In the genomic region with DNA sequence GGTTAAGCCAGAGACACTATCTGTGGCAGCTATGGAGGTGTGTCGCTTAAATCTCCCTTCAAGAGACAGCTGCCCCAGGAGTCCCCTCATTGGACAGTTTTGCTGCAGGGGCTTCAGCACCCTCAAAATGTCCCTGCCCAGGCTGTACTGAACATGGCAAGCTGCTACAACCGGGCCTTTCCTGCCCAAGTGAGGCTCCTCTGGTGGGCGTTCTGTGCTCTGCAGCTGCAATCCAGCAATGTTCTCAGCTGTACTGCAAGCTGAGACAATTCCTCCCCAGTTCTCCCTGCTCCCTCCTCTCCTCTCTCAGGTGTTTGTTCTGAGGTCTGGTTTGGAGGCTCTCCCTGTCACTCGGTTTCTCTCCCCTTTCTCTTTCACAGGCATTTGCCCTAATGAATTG, we compare ENCODE assay signal across 12 cellular contexts.
DNase-seq lines count a peak whose midpoint lies in the region; ATAC-seq, FAIRE-seq and TF ChIP-seq lines count a peak whose summit lies in the region.
"Had no signal": no experiment of that assay in that cellular context is flagged by ENCODE, and none has a peak within 500 bp of the region (broad histone marks: within the 10 kb centered on the region; RNA-seq: fewer than 3 reads in every experiment).

No MANE protein-coding gene starts in this region.

- no TSS peak for BruUV-seq in HepG2 (replicated peaks; lab: Mats Ljungman, UMichigan)
- no TSS peak for BruUV-seq in OCI-LY7 (replicated peaks; lab: Mats Ljungman, UMichigan)

- POLR2A ChIA-PET in HepG2 (lab: Yijun Ruan, JAX) = no interaction called here
- POLR2A ChIA-PET in OCI-LY7 (lab: Charles Lee) = no interaction called here

- H3K4me3 ChIP-seq in HepG2 (replicated peaks in 1 of 3; ENCODE audit: insufficient read depth in 1 of 3, low read depth in 2 of 3, low read length in 3 of 3) = no peak overlapping the region
- H3K4me3 ChIP-seq in right lobe of liver = no peak overlapping the region
- H3K4me3 ChIP-seq in OCI-LY7 (ENCODE audit: low read depth, low read length, poor library complexity, severe bottlenecking) = no peak overlapping the region
- no peak overlapping the region for H3K4me3 ChIP-seq in fibroblast of the aortic adventitia (ENCODE audit: low read depth, low read length)

- H3K4me1 ChIP-seq in HepG2 (ENCODE audit: insufficient read depth, low read length) (no peaks in the 10 kb centered on the region), right lobe of liver (no peaks in the 10 kb centered on the region), OCI-LY7 (ENCODE audit: insufficient read depth, low read length, poor library complexity, severe bottlenecking) (no peaks in the 10 kb centered on the region)

- H3K4me2 ChIP-seq in HepG2 (ENCODE audit: low read depth, low read length) (no peak overlapping the region), OCI-LY7 (ENCODE audit: low read length) (no peak overlapping the region)

- peak; percentile 29 for DNase-seq in HepG2 (ENCODE audit: low spot score)
- no peak for DNase-seq in right lobe of liver
- peak; percentile 1 for DNase-seq in OCI-LY7 (ENCODE audit: low spot score)
- DNase-seq in fibroblast of the aortic adventitia (ENCODE audit: low read depth) = no peak
- DNase-seq in type B pancreatic cell (ENCODE audit: extremely low spot score, unreplicated experiment) = no peak
- DNase-seq in activated CD4-positive, CD25-positive, alpha-beta regulatory T cell treated with anti-CD3 and anti-CD28 coated beads, Interleukin-2, amount 50 U/mL, for 72 hours = no peak
- DNase-seq in COLO829 (ENCODE audit: low spot score) = no peak
- DNase-seq: activated CD8-positive, alpha-beta memory T cell treated with anti-CD3 and anti-CD28 coated beads, Interleukin-2, amount 50 U/mL, for 48 hours; NCI-H1048; RPMI8226 had no signal

- no peaks in the 10 kb centered on the region for H3K9me2 ChIP-seq in OCI-LY7 (ENCODE audit: insufficient read depth, low read length)

- H3K36me3 Mint-ChIP-seq in type B pancreatic cell = no peaks in the 10 kb centered on the region

- no peaks in the 10 kb centered on the region for H3K9me3 ChIP-seq in HepG2 (ENCODE audit: low read length)
- no peaks in the 10 kb centered on the region for H3K9me3 ChIP-seq in right lobe of liver
- H3K9me3 ChIP-seq in OCI-LY7 (ENCODE audit: low read length) = no peaks in the 10 kb centered on the region

- no peaks in the 10 kb centered on the region; a peak in 1 of 5 replicates for H3K27me3 ChIP-seq in HepG2 (ENCODE audit: control insufficient read depth in 1 of 2, insufficient read depth in 2 of 2, low read length in 2 of 2)
- H3K27me3 ChIP-seq in right lobe of liver = no peaks in the 10 kb centered on the region

- H3K9ac ChIP-seq in HepG2 (ENCODE audit: insufficient read depth, low read depth, low read length) = no peak overlapping the region

- TF ChIP-seq CTCF in HepG2 (CRISPR knock-in tag; IDR thresholded peaks at IDR 0.05) (peak; percentile 55), right lobe of liver (IDR thresholded peaks at IDR 0.05) (no peak), OCI-LY7 (conservative IDR thresholded peaks at IDR 0.05; ENCODE audit: low read length) (0 out of 2 replicates have a peak, but pooled peaks have one; percentile 24), fibroblast of the aortic adventitia (IDR thresholded peaks at IDR 0.05; ENCODE audit: insufficient read depth, low read length) (peak; percentile 35), type B pancreatic cell (conservative IDR thresholded peaks at IDR 0.05) (peak; percentile 68)

- H3K79me2 ChIP-seq in HepG2 (ENCODE audit: insufficient read depth, low read length) (no peaks in the 10 kb centered on the region), OCI-LY7 (ENCODE audit: insufficient read depth, low read depth, low read length) (no peaks in the 10 kb centered on the region)

- FAIRE-seq in HepG2 (lab: Jason Lieb, UNC) = no peak

- WGBS in HepG2 (ENCODE audit: low lambda C conversion rate) = 10% methylated on average over 4 of the region's 4 CpGs
- 39% methylated on average over 4 of the region's 4 CpGs for WGBS in right lobe of liver (ENCODE audit: insufficient coverage, low coverage, low lambda C conversion rate, missing lambda C conversion rate)

- H2AFZ ChIP-seq in HepG2 (ENCODE audit: low read length) (no peak overlapping the region), OCI-LY7 (ENCODE audit: low read length) (no peak overlapping the region)

- no peak for TF ChIP-seq POLR2A in HepG2 (IDR thresholded peaks at IDR 0.05; ENCODE audit: insufficient read depth in 1 of 2, low read depth in 2 of 2, low read length in 2 of 2)
- no peak for TF ChIP-seq POLR2A in right lobe of liver (IDR thresholded peaks at IDR 0.05)

- in situ Hi-C loops in HepG2 (cut with HindIII; ENCODE audit: extremely low pct_ligation_motif_present, low pct_unique_long_range_greater_than_20kb) = no loop called here

- TF ChIP-seq EP300 in HepG2 (IDR thresholded peaks at IDR 0.05; ENCODE audit: low read depth in 2 of 2, low read length in 2 of 2) (no peak), HepG2 (CRISPR knock-in tag; IDR thresholded peaks at IDR 0.05; ENCODE audit: borderline replicate concordance) (no peak)

- H3K27me3 Mint-ChIP-seq in type B pancreatic cell = peaks cover 4% of the 10 kb centered on the region
- H3K27me3 Mint-ChIP-seq: central memory CD8-positive, alpha-beta T cell had no signal

- H3K27ac ChIP-seq in HepG2 (ENCODE audit: extremely low read length, insufficient read depth, low read length) (no peak overlapping the region), right lobe of liver (no peak overlapping the region), OCI-LY7 (ENCODE audit: low read depth, low read length, poor library complexity, severe bottlenecking) (no peak overlapping the region)

- intact Hi-C loops in HepG2 (cut with micrococcal nuclease; ENCODE audit: unreplicated experiment) (loop anchor here (10.0 kb wide), 1 partner anchor 109 kb away; no protein-coding TSS in a partner anchor), right lobe of liver (cut with DNase I) (no loop called here), OCI-LY7 (cut with micrococcal nuclease; ENCODE audit: unreplicated experiment) (no loop called here)

- TF ChIP-seq RAD21 in HepG2 (CRISPR knock-in tag; IDR thresholded peaks at IDR 0.05) = peak; percentile 17; the same call in 1 of the 2 replicates

- ATAC-seq in HepG2 = peak; percentile 100
- no peak for ATAC-seq in right lobe of liver
- no peak for ATAC-seq in HG03108 (IDR thresholded peaks at IDR 0.05; ENCODE audit: unreplicated experiment)

- H4K20me1 ChIP-seq in HepG2 (ENCODE audit: insufficient read depth, low read length) = no peaks in the 10 kb centered on the region
- no peaks in the 10 kb centered on the region for H4K20me1 ChIP-seq in OCI-LY7 (ENCODE audit: insufficient read depth, low read length)

- peaks cover 30% of the 10 kb centered on the region for H3K4me1 Mint-ChIP-seq in type B pancreatic cell (ENCODE audit: unreplicated experiment)
- H3K4me1 Mint-ChIP-seq: central memory CD8-positive, alpha-beta T cell had no signal

- H3K36me3 ChIP-seq in HepG2 (replicated peaks in 1 of 2; ENCODE audit: control insufficient read depth in 1 of 2, insufficient read depth in 2 of 2, low read length in 2 of 2) (no peaks in the 10 kb centered on the region), right lobe of liver (no peaks in the 10 kb centered on the region), OCI-LY7 (ENCODE audit: insufficient read depth, low read length) (no peaks in the 10 kb centered on the region)

- no peaks in the 10 kb centered on the region for H3K9me3 Mint-ChIP-seq in type B pancreatic cell
- H3K9me3 Mint-ChIP-seq: central memory CD8-positive, alpha-beta T cell had no signal

- no peak overlapping the region for H3K4me3 Mint-ChIP-seq in type B pancreatic cell
- H3K4me3 Mint-ChIP-seq: central memory CD8-positive, alpha-beta T cell had no signal

- no peak overlapping the region for H3K27ac Mint-ChIP-seq in type B pancreatic cell

- CTCF ChIA-PET in HepG2 (lab: Yijun Ruan, JAX; ENCODE audit: low intra/inter-chr PET ratio, low total read pairs) (interaction anchor here (0.9 to 1.1 kb wide), 2 partner anchors 108 kb away, joined by 3 read pairs; no protein-coding TSS in a partner anchor), OCI-LY7 (lab: Charles Lee; ENCODE audit: unreplicated experiment) (no interaction called here)

TF ChIP-seq in HepG2, 621 proteins besides CTCF, POLR2A, EP300 and RAD21:
- no peak for TF ChIP-seq KLF12 (CRISPR knock-in tag; IDR thresholded peaks at IDR 0.05; ENCODE audit: borderline replicate concordance)
- TF ChIP-seq ATRX (CRISPR knock-in tag; IDR thresholded peaks at IDR 0.05; ENCODE audit: borderline replicate concordance) = no peak
- peak; percentile 63; the same call in 1 of the 2 replicates for TF ChIP-seq ZNF12 (CRISPR knock-in tag; IDR thresholded peaks at IDR 0.05)
- TF ChIP-seq RBM39 (IDR thresholded peaks at IDR 0.05; ENCODE audit: low read depth, low read length, poor library complexity, severe bottlenecking) = no peak
- TF ChIP-seq ZKSCAN1 (IDR thresholded peaks at IDR 0.05; ENCODE audit: low read length) = no peak
- TF ChIP-seq STAG1 (CRISPR knock-in tag; IDR thresholded peaks at IDR 0.05) = 0 out of 2 replicates have a peak, but pooled peaks have one; percentile 42
- TF ChIP-seq SMC3 (IDR thresholded peaks at IDR 0.05; ENCODE audit: low read length) = peak; percentile 54
- TF ChIP-seq ZBTB3 (CRISPR knock-in tag; IDR thresholded peaks at IDR 0.05; ENCODE audit: borderline replicate concordance, low read depth) = no peak
- TF ChIP-seq XRCC5 (optimal IDR thresholded peaks at IDR 0.05; ENCODE audit: low read length) = peak; percentile 72

Comparison
In these comparisons a context has a peak if more than half of its experiments do, and no peak if none do; other contexts are left out.
1. DNase-seq: peak in HepG2 (single experiment) and OCI-LY7 (single experiment); none in right lobe of liver (0 of 3), fibroblast of the aortic adventitia (single experiment), type B pancreatic cell (single experiment), activated CD4-positive, CD25-positive, alpha-beta regulatory T cell treated with anti-CD3 and anti-CD28 coated beads, Interleukin-2, amount 50 U/mL, for 72 hours (single experiment) and COLO829 (single experiment).
2. CTCF ChIP-seq: peak in HepG2 (single experiment), OCI-LY7 (single experiment), fibroblast of the aortic adventitia (single experiment) and type B pancreatic cell (single experiment); none in right lobe of liver (0 of 4).